18 cellular contexts compared by ENCODE assay signal in the genomic region with DNA sequence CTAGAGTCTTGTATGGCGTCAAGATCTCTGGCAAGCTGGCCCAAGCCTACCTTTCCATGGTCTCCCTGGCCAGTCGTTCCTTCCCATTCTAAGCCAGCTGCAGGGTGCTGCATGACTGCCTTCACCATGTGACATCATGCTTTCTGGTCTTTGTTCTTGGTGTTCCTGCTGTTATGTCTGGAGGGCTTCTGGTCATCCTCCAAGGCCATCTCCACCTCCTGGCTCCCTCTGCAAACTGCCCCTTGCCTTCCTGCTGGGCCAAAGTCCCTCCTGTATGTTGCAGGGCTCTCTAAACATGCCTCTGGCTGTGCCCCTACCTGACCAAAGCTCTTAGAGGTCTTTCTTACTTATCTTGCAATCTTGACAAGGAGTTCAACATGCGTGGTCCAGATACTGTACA. TPM values are rescaled to one million over a fixed set of nuclear protein-coding genes. Genes with fewer than 3 reads are reported as not detected.
"Had no signal": no experiment of that assay in that cellular context is flagged by ENCODE, and none has a peak within 500 bp of the region (broad histone marks: within the 10 kb centered on the region; RNA-seq: fewer than 3 reads in every experiment).

No MANE protein-coding gene starts in this region.

- H3K4me3 ChIP-seq: gastrocnemius medialis, transverse colon had no signal

- H3K9me3 ChIP-seq: gastrocnemius medialis, neutrophil, transverse colon had no signal

- DNase-seq: activated CD4-positive, alpha-beta T cell treated with anti-CD3 and anti-CD28 coated beads for 4 hours; activated CD8-positive, alpha-beta T cell treated with anti-CD3 and anti-CD28 coated beads, Interleukin-2, amount 10 ng/mL, durations not matched to agents 7 days and 5 days; activated naive CD4-positive, alpha-beta T cell; activated naive CD8-positive, alpha-beta T cell treated with anti-CD3 and anti-CD28 coated beads for 36 hours; amniotic stem cell; erythroblast; gastrocnemius medialis; kidney glomerular epithelial cell; natural killer cell; retina; SK-N-SH; stimulated activated CD4-positive, alpha-beta T cell treated with anti-CD3 and anti-CD28 coated beads, Interleukin-2, amount 100 ng/mL, for 24 hours; stimulated activated naive CD4-positive, alpha-beta T cell treated with Interleukin-2 at 50 U/mL for 16 hours; substantia nigra; transverse colon had no signal

- H3K36me3 ChIP-seq: gastrocnemius medialis, neutrophil, transverse colon had no signal

- H3K27ac ChIP-seq: gastrocnemius medialis, neutrophil, parathyroid adenoma, transverse colon had no signal

- H3K4me2 ChIP-seq: SK-N-SH had no signal

- H2AFZ ChIP-seq: parathyroid adenoma had no signal

- H3K27me3 ChIP-seq: gastrocnemius medialis had no signal

- H3K9ac ChIP-seq: parathyroid adenoma, SK-N-SH had no signal

- H3K4me1 ChIP-seq: gastrocnemius medialis had no signal

- ATAC-seq: activated CD8-positive, alpha-beta T cell treated with anti-CD3 and anti-CD28 coated beads, Interleukin-2, amount 10 ng/mL, durations not matched to agents 7 days and 5 days; gastrocnemius medialis; natural killer cell; WTC11 had no signal

RNA-seq across cellular contexts. Expression of a gene that starts 44.4 kb away (rescaled TPM):
- total RNA-seq: activated naive CD8-positive, alpha-beta T cell treated with anti-CD3 and anti-CD28 coated beads for 36 hours; gastrocnemius medialis; natural killer cell had no signal
- polyA plus RNA-seq: SK-N-SH had no signal
